ENCODE assay signal across 7 cellular contexts in the genomic region with DNA sequence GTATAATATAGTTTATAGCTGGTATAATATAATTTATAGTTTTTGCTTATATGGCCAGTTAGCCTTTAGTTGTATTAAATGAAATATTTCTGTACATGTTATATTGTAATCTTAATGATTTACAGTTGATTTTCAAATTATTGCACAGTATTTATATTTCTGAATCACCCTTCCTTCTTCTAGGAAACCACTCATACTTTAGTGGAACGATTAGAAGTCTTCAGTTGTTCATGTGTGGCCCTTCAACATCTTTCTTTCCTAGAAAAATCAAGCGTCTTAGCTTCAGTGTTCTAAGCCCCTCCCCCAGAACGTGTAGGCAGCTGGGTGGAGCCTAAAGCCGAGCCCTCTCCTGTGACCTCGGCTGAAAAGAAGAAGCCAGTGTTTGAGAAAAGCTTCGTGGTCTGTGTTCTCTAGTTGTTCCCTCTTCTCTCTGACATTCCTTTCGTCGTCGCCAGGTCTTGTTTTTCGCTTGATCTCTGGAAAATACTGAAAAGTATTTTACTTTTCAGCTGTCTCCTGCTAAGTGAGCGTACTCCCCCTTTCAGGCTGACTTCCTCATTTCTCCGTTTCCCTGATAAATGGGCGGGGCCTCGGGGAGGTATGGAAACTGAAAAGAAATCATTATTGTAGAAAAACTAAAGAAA. TPM values are rescaled to one million over a fixed set of nuclear protein-coding genes. Genes with fewer than 3 reads are reported as not detected.
A peak's percentile ranks its signal among the peaks of the same experiment; 100 is the strongest.
DNase-seq lines count a peak whose midpoint lies in the region; ATAC-seq, FAIRE-seq and TF ChIP-seq lines count a peak whose summit lies in the region.

A gene with protein sequence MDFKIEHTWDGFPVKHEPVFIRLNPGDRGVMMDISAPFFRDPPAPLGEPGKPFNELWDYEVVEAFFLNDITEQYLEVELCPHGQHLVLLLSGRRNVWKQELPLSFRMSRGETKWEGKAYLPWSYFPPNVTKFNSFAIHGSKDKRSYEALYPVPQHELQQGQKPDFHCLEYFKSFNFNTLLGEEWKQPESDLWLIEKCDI (plus strand): TSS at position 342 of the 644 bp plus-strand sequence. CDS start 6,459 bp downstream, outside the sequence.

- H3K4me3 ChIP-seq in kidney epithelial cell (ENCODE audit: low read depth, low read length) = peak within 1 kb of the TSS; percentile 71

- ATAC-seq in HG02852 (IDR thresholded peaks at IDR 0.05; ENCODE audit: unreplicated experiment) = peak; percentile 43

- peak; percentile 87 for FAIRE-seq in GM18507 (lab: Jason Lieb, UNC)

- H3K27me3 ChIP-seq in kidney epithelial cell (ENCODE audit: control insufficient read depth, insufficient read depth, low read length) = no peaks in the 10 kb centered on the region

- DNase-seq in GM18507 (ENCODE audit: extremely low spot score, insufficient read length, low read depth) = peak; percentile 45
- DNase-seq in NCI-H2171 treated with DMSO at 0.1 percent for 48 hours (lab: John Stamatoyannopoulos, UW) = peak; percentile 46
- DNase-seq in activated CD4-positive, CD25-positive, alpha-beta regulatory T cell treated with anti-CD3 and anti-CD28 coated beads, Interleukin-2, amount 50 U/mL, for 16 hours (ENCODE audit: low read depth, low spot score) = peak; percentile 57
- peak; percentile 53 for DNase-seq in cerebellum (ENCODE audit: low spot score)
- DNase-seq in kidney epithelial cell (ENCODE audit: low read depth) = peak; percentile 37
- DNase-seq in stimulated activated CD4-positive, alpha-beta T cell treated with anti-CD3 and anti-CD28 coated beads, Interleukin-1b, Interleukin-23, amount 100 ng/mL, for 1 hour (ENCODE audit: low read depth in 2 of 2) = peak; percentile 20 to 51

- H3K36me3 ChIP-seq in kidney epithelial cell (ENCODE audit: control insufficient read depth, insufficient read depth, low read length) = no peaks in the 10 kb centered on the region

- no peak for TF ChIP-seq CTCF in kidney epithelial cell (IDR thresholded peaks at IDR 0.05; ENCODE audit: insufficient read depth, low read length, poor library complexity, severe bottlenecking)

RNA-seq across cellular contexts. Expression of the gene that starts here (rescaled TPM):
- total RNA-seq in cerebellum (14.0 TPM), kidney epithelial cell (8.2 and 8.5 TPM in 2 replicates)

Comparison
In these comparisons a context has a peak if more than half of its experiments do, and no peak if none do; other contexts are left out.
1. Peak in every context shown above with its lines: DNase-seq, ATAC-seq and H3K4me3 ChIP-seq.